ENCODE assay signal across 1 cellular context in genomic region chr4:105369988-105370387, GRCh38.
TF ChIP-seq lines count a peak whose summit lies in the region.

No MANE protein-coding gene starts in this region.

TF ChIP-seq in IMR-90, 13 proteins besides CTCF, POLR2A, EP300 and RAD21 (continued from another document):
- TF ChIP-seq NFE2L2 (IDR thresholded peaks at IDR 0.05; ENCODE audit: low read depth, low read length) = no peak
- no peak for TF ChIP-seq MXI1 (IDR thresholded peaks at IDR 0.05; ENCODE audit: borderline replicate concordance, low read depth, low read length)
- TF ChIP-seq RCOR1 (IDR thresholded peaks at IDR 0.05; ENCODE audit: insufficient replicate concordance, low read length) = no peak
- TF ChIP-seq CEBPB (IDR thresholded peaks at IDR 0.05; ENCODE audit: low read depth, low read length) = no peak
- no peak for TF ChIP-seq CHD1 (IDR thresholded peaks at IDR 0.05; ENCODE audit: low read depth, low read length)
- TF ChIP-seq ELK1 (IDR thresholded peaks at IDR 0.05; ENCODE audit: borderline replicate concordance, low read depth, low read length) = no peak
- no peak for TF ChIP-seq MAZ (IDR thresholded peaks at IDR 0.05; ENCODE audit: borderline replicate concordance, low read depth, low read length)
- no peak for TF ChIP-seq FOS (IDR thresholded peaks at IDR 0.05; ENCODE audit: low read depth, low read length)
